8 cellular contexts compared by ENCODE assay signal in the genomic region with DNA sequence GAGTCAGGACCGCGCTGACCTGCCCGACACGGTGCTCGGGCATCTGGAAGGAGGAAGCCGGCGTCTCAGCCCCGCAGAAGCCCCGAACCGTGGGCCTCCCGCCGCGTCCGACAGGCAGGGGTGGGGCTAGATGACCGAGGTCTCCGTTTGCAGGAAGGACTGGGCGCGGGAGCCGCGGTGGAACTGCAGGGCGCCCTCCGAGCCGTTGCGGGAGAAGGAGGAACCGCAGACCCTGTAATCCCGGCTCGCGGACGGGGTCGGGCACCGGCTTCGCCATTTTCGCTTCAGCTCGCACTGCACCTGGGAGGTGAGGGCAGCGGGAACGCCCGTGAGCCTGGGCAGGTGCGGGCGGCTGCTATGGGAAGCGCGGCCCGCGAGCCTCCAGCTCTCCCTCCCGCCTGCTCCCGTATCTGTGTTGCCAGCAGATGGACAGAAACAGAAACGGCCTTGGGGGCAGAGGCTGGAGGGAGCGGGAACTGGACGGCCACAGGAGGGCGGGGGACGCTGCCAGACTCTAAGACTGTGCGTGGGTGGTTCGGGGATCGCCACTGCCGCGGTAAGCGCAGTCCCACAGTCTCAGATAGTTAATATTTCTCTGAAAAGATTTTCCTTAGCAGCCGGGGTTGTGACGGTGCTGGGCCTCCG.
DNase-seq lines count a peak whose midpoint lies in the region; ATAC-seq and TF ChIP-seq lines count a peak whose summit lies in the region.

No MANE protein-coding gene starts in this region.

- no peak for TF ChIP-seq POLR2A in heart left ventricle (IDR thresholded peaks at IDR 0.05)

- no peak overlapping the region for H3K27ac Mint-ChIP-seq in activated T-helper 17 cell treated with anti-CD3 and anti-CD28 coated beads, Interleukin-2, amount 50 U/mL, for 72 hours

- H3K27me3 Mint-ChIP-seq in activated T-helper 17 cell treated with anti-CD3 and anti-CD28 coated beads, Interleukin-2, amount 50 U/mL, for 72 hours, result peaks cover 17% of the 10 kb centered on the region

- H2AFZ ChIP-seq in parathyroid adenoma, result peak overlapping the region; percentile 70

- 2 to 6% (median 4%) methylated on average over 49 to 59 of the region's 59 CpGs for WGBS in heart left ventricle, 4 donors

- peaks cover 0 to 28% (median 10%) of the 10 kb centered on the region in 12 donors for H3K4me1 ChIP-seq in heart left ventricle
- no peaks in the 10 kb centered on the region for H3K4me1 ChIP-seq in parathyroid adenoma

- H3K9me3 ChIP-seq in heart left ventricle, result no peaks in the 10 kb centered on the region
- H3K9me3 ChIP-seq in parathyroid adenoma (ENCODE audit: control insufficient read depth, low read length), result no peaks in the 10 kb centered on the region

- DNase-seq in DMS79 (lab: John Stamatoyannopoulos, UW), result peak; percentile 31
- peak; percentile 82 for DNase-seq in NCI-H1092 treated with DMSO at 0.1 percent for 48 hours (lab: John Stamatoyannopoulos, UW)
- DNase-seq in heart left ventricle, result peak; percentile 57 to 76 (median 65)
- DNase-seq in effector CD8-positive, alpha-beta T cell (lab: John Stamatoyannopoulos, UW), result no peak
- no peak for DNase-seq in stimulated activated CD4-positive, alpha-beta T cell treated with anti-CD3 and anti-CD28 coated beads, Interleukin-4, amount 100 ng/mL, for 24 hours

- H3K4me3 Mint-ChIP-seq in activated T-helper 17 cell treated with anti-CD3 and anti-CD28 coated beads, Interleukin-2, amount 50 U/mL, for 72 hours, result peak overlapping the region; percentile 42

- H3K27ac ChIP-seq in heart left ventricle (peak overlapping the region; percentile 13 to 86 (median 71)), parathyroid adenoma (no peak overlapping the region)

- H3K79me2 ChIP-seq in parathyroid adenoma, result no peaks in the 10 kb centered on the region

- intact Hi-C loops in heart left ventricle (cut with DNase I), result loop anchor here in 4 of 10 donors (5.0 to 10.0 kb wide), 3 partner anchors 37 to 117 kb away; a partner anchor contains a TSS

- H3K9ac ChIP-seq in parathyroid adenoma, result no peak overlapping the region

- no peaks in the 10 kb centered on the region for H3K9me3 Mint-ChIP-seq in activated T-helper 17 cell treated with anti-CD3 and anti-CD28 coated beads, Interleukin-2, amount 50 U/mL, for 72 hours

- peak; percentile 35 for ATAC-seq in activated T-helper 17 cell treated with anti-CD3 and anti-CD28 coated beads, Interleukin-2, amount 50 U/mL, for 72 hours (replicated peaks)
- ATAC-seq in heart left ventricle (peak; percentile 65 to 74 (median 70)), GM18498 (IDR thresholded peaks at IDR 0.05; ENCODE audit: unreplicated experiment) (no peak)

- peak in 11 of 12 donors; percentile 17 to 51 (median 34) for TF ChIP-seq CTCF in heart left ventricle (IDR thresholded peaks at IDR 0.05)
- no peak for TF ChIP-seq CTCF in parathyroid adenoma (IDR thresholded peaks at IDR 0.05)

- peaks cover 0 to 18% (median 3%) of the 10 kb centered on the region in 9 donors for H3K36me3 ChIP-seq in heart left ventricle
- H3K36me3 ChIP-seq in parathyroid adenoma (ENCODE audit: control insufficient read depth, insufficient read depth, low read length), result no peaks in the 10 kb centered on the region

- H3K4me2 ChIP-seq in parathyroid adenoma (ENCODE audit: low read length), result peak overlapping the region; percentile 91

- H3K4me3 ChIP-seq in heart left ventricle, result peak overlapping the region; percentile 31 to 68 (median 54)
- H3K4me3 ChIP-seq in parathyroid adenoma (ENCODE audit: low read depth, low read length), result peak overlapping the region; percentile 51

- no peaks in the 10 kb centered on the region for H3K36me3 Mint-ChIP-seq in activated T-helper 17 cell treated with anti-CD3 and anti-CD28 coated beads, Interleukin-2, amount 50 U/mL, for 72 hours (ENCODE audit: low read depth)

- H3K4me1 Mint-ChIP-seq in activated T-helper 17 cell treated with anti-CD3 and anti-CD28 coated beads, Interleukin-2, amount 50 U/mL, for 72 hours, result no peaks in the 10 kb centered on the region

- peaks cover 0 to 8% (median 0%) of the 10 kb centered on the region in 9 donors for H3K27me3 ChIP-seq in heart left ventricle
- H3K27me3 ChIP-seq in parathyroid adenoma (ENCODE audit: control insufficient read depth, insufficient read depth, low read length), result no peaks in the 10 kb centered on the region

Comparison
In these comparisons a context has a peak if more than half of its experiments do, and no peak if none do; other contexts are left out.
1. DNase-seq: peak in DMS79 (single experiment), NCI-H1092 treated with DMSO at 0.1 percent for 48 hours (single experiment) and heart left ventricle (5 of 5); none in effector CD8-positive, alpha-beta T cell (single experiment) and stimulated activated CD4-positive, alpha-beta T cell treated with anti-CD3 and anti-CD28 coated beads, Interleukin-4, amount 100 ng/mL, for 24 hours (single experiment).